Comparison of ENCODE assay signal across 14 cellular contexts in the genomic region with DNA sequence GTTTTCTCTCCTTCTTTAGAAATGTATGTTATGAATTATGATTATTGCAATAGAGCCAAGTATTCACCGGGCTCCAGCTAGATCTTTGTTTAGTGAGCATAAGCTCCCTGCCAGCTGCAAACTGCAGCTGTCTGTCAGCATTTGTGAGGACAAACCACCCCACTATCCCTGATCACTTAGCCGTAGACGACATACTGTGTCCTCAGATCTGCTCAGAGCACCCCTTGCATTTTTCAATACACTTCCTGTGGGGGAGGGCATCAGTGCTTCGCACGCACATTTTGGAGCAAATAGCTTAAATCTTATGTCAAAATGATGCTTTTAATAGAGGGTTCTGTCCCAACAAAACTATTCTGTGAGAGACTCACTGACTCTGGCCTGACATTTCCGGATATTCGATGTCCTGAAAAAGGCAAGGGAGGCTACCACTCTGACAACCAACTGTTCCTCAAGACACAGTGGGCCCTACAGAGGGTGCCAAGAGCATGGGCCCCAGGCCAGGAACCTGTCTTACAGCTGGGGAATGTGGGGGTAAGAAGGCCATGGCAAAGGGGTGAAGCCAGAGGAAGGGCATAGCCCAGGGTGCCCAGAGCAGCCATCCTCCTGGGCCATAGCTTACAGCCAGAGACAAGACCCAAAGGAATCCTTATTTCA.
DNase-seq lines count a peak whose midpoint lies in the region; ATAC-seq and TF ChIP-seq lines count a peak whose summit lies in the region.
"Had no signal": no experiment of that assay in that cellular context is flagged by ENCODE, and none has a peak within 500 bp of the region (broad histone marks: within the 10 kb centered on the region; RNA-seq: fewer than 3 reads in every experiment).

No MANE protein-coding gene starts in this region.

- no peaks in the 10 kb centered on the region for H3K79me2 ChIP-seq in PC-3 (ENCODE audit: low read length)

- ATAC-seq in central memory CD8-positive, alpha-beta T cell (replicated peaks; ENCODE audit: extremely low read depth, poor library complexity, severe bottlenecking) = no peak
- ATAC-seq in left lung = no peak
- ATAC-seq in stimulated activated memory B cell treated with anti-CD40 and anti-IgM and Interleukin-4, amounts not matched to agents 10 μg/mL and 1 μg/mL and 100 μg/mL, for 72 hours = no peak
- no peak for ATAC-seq in HG02840 (IDR thresholded peaks at IDR 0.05; ENCODE audit: low FRiP score, unreplicated experiment)
- ATAC-seq in PC-3 = no peak
- ATAC-seq: activated T-cell treated with anti-CD3 and anti-CD28 coated beads, Interleukin-2, amount 50 U/mL, for 72 hours had no signal

- no TSS peak for BruUV-seq in PC-3 (replicated peaks; lab: Mats Ljungman, UMichigan)

- TF ChIP-seq CTCF in Peyer's patch (IDR thresholded peaks at IDR 0.05) (no peak), left lung (IDR thresholded peaks at IDR 0.05) (no peak), PC-3 (conservative IDR thresholded peaks at IDR 0.05; ENCODE audit: low read depth, low read length) (no peak)

- H3K4me3 ChIP-seq in Peyer's patch (no peak overlapping the region), left lung (no peak overlapping the region), PC-3 (ENCODE audit: low read length) (no peak overlapping the region)
- H3K4me3 ChIP-seq: BLaER1 treated with 17β-estradiol and CSF1 and Interleukin-3, amounts not matched to agents 10 nM and 100 nM; MG63 had no signal

- H2AFZ ChIP-seq in PC-3 (ENCODE audit: low read length) = no peak overlapping the region

- no peak for DNase-seq in Peyer's patch
- no peak for DNase-seq in central memory CD8-positive, alpha-beta T cell (ENCODE audit: low spot score in 2 of 2)
- DNase-seq in left lung = no peak
- no peak for DNase-seq in D341Med (ENCODE audit: low spot score)
- no peak for DNase-seq in PC-3
- no peak for DNase-seq in NCI-H524 (lab: John Stamatoyannopoulos, UW)
- DNase-seq: activated CD4-positive, CD25-positive, alpha-beta regulatory T cell treated with anti-CD3 and anti-CD28 coated beads, Interleukin-2, amount 50 U/mL, for 72 hours; activated T-cell treated with anti-CD3 and anti-CD28 coated beads, Interleukin-2, amount 50 U/mL, for 72 hours; MG63; SK-N-SH had no signal

- H3K4me1 ChIP-seq in Peyer's patch (no peaks in the 10 kb centered on the region), left lung (peaks cover 0 to 8% of the 10 kb centered on the region in 2 donors), PC-3 (ENCODE audit: insufficient read depth, low read length) (peaks cover 15% of the 10 kb centered on the region)

- H3K4me1 Mint-ChIP-seq in central memory CD8-positive, alpha-beta T cell = peaks cover 35% of the 10 kb centered on the region
- peaks cover 22% of the 10 kb centered on the region for H3K4me1 Mint-ChIP-seq in stimulated activated memory B cell treated with anti-CD40 and anti-IgM and Interleukin-4, amounts not matched to agents 10 μg/mL and 1 μg/mL and 100 μg/mL, for 72 hours

- H3K27ac ChIP-seq in Peyer's patch (peak overlapping the region; percentile 2 to 66 (median 42)), left lung (peak overlapping the region; percentile 19 to 61), PC-3 (ENCODE audit: low read length) (no peak overlapping the region)
- H3K27ac ChIP-seq: BLaER1 treated with 17β-estradiol and CSF1 and Interleukin-3, amounts not matched to agents 10 nM and 100 nM had no signal

- H3K9me2 ChIP-seq in PC-3 (replicated peaks; ENCODE audit: low read length) = no peaks in the 10 kb centered on the region
- H3K9me2 ChIP-seq: SK-N-SH had no signal

- H3K36me3 Mint-ChIP-seq in central memory CD8-positive, alpha-beta T cell (ENCODE audit: insufficient read depth) = peaks cover 17% of the 10 kb centered on the region
- H3K36me3 Mint-ChIP-seq in stimulated activated memory B cell treated with anti-CD40 and anti-IgM and Interleukin-4, amounts not matched to agents 10 μg/mL and 1 μg/mL and 100 μg/mL, for 72 hours = peaks cover 26% of the 10 kb centered on the region

- H3F3A ChIP-seq in PC-3 (ENCODE audit: low read length, unreplicated experiment) = no peaks in the 10 kb centered on the region

- no peak overlapping the region for H3K9ac ChIP-seq in PC-3 (ENCODE audit: low read length)
- H3K9ac ChIP-seq: BLaER1 treated with 17β-estradiol and CSF1 and Interleukin-3, amounts not matched to agents 10 nM and 100 nM; SK-N-SH had no signal

- no peaks in the 10 kb centered on the region for H3K9me3 Mint-ChIP-seq in central memory CD8-positive, alpha-beta T cell
- H3K9me3 Mint-ChIP-seq in stimulated activated memory B cell treated with anti-CD40 and anti-IgM and Interleukin-4, amounts not matched to agents 10 μg/mL and 1 μg/mL and 100 μg/mL, for 72 hours = no peaks in the 10 kb centered on the region
- H3K9me3 Mint-ChIP-seq: activated T-cell treated with anti-CD3 and anti-CD28 coated beads, Interleukin-2, amount 50 U/mL, for 72 hours; stimulated activated naive CD8-positive, alpha-beta T cell treated with anti-CD3 and anti-CD28 coated beads, Interleukin-15, Interleukin-2, amounts not matched to agents 100 ng/mL and 50 ng/mL, for 24 hours had no signal

- H3K36me3 ChIP-seq in Peyer's patch (no peaks in the 10 kb centered on the region), left lung (no peaks in the 10 kb centered on the region), PC-3 (ENCODE audit: low read depth, low read length) (no peaks in the 10 kb centered on the region)
- H3K36me3 ChIP-seq: MG63 had no signal

- TF ChIP-seq POLR2A in Peyer's patch (IDR thresholded peaks at IDR 0.05) = no peak

- no peak overlapping the region for H3K4me3 Mint-ChIP-seq in central memory CD8-positive, alpha-beta T cell
- no peak overlapping the region for H3K4me3 Mint-ChIP-seq in stimulated activated memory B cell treated with anti-CD40 and anti-IgM and Interleukin-4, amounts not matched to agents 10 μg/mL and 1 μg/mL and 100 μg/mL, for 72 hours
- H3K4me3 Mint-ChIP-seq: activated T-cell treated with anti-CD3 and anti-CD28 coated beads, Interleukin-2, amount 50 U/mL, for 72 hours; stimulated activated naive CD8-positive, alpha-beta T cell treated with anti-CD3 and anti-CD28 coated beads, Interleukin-15, Interleukin-2, amounts not matched to agents 100 ng/mL and 50 ng/mL, for 24 hours had no signal

- H3K27me3 ChIP-seq in Peyer's patch (no peaks in the 10 kb centered on the region), left lung (no peaks in the 10 kb centered on the region), PC-3 (ENCODE audit: low read length) (no peaks in the 10 kb centered on the region)
- H3K27me3 ChIP-seq: BLaER1 treated with 17β-estradiol and CSF1 and Interleukin-3, amounts not matched to agents 10 nM and 100 nM; MG63 had no signal

- peak overlapping the region; percentile 61 for H3K27ac Mint-ChIP-seq in central memory CD8-positive, alpha-beta T cell (ENCODE audit: low read depth)
- H3K27ac Mint-ChIP-seq in stimulated activated memory B cell treated with anti-CD40 and anti-IgM and Interleukin-4, amounts not matched to agents 10 μg/mL and 1 μg/mL and 100 μg/mL, for 72 hours = peak overlapping the region; percentile 33
- H3K27ac Mint-ChIP-seq: activated T-cell treated with anti-CD3 and anti-CD28 coated beads, Interleukin-2, amount 50 U/mL, for 72 hours; stimulated activated naive CD8-positive, alpha-beta T cell treated with anti-CD3 and anti-CD28 coated beads, Interleukin-15, Interleukin-2, amounts not matched to agents 100 ng/mL and 50 ng/mL, for 24 hours had no signal

- no peaks in the 10 kb centered on the region for H3K27me3 Mint-ChIP-seq in central memory CD8-positive, alpha-beta T cell
- H3K27me3 Mint-ChIP-seq in stimulated activated memory B cell treated with anti-CD40 and anti-IgM and Interleukin-4, amounts not matched to agents 10 μg/mL and 1 μg/mL and 100 μg/mL, for 72 hours = no peaks in the 10 kb centered on the region
- H3K27me3 Mint-ChIP-seq: stimulated activated naive CD8-positive, alpha-beta T cell treated with anti-CD3 and anti-CD28 coated beads, Interleukin-15, Interleukin-2, amounts not matched to agents 100 ng/mL and 50 ng/mL, for 24 hours had no signal

- H3K4me2 ChIP-seq in PC-3 (ENCODE audit: low read length) = no peak overlapping the region
- H3K4me2 ChIP-seq: BLaER1 treated with 17β-estradiol and CSF1 and Interleukin-3, amounts not matched to agents 10 nM and 100 nM; SK-N-SH had no signal

- no peaks in the 10 kb centered on the region for H4K20me1 ChIP-seq in PC-3 (ENCODE audit: low read length)

- POLR2A ChIA-PET in PC-3 (lab: Charles Lee; ENCODE audit: unreplicated experiment) = no interaction called here

- CTCF ChIA-PET in PC-3 (lab: Charles Lee) = no interaction called here

- no peaks in the 10 kb centered on the region for H3K9me3 ChIP-seq in Peyer's patch
- H3K9me3 ChIP-seq in left lung = no peaks in the 10 kb centered on the region
- H3K9me3 ChIP-seq in PC-3 (ENCODE audit: low read length) = no peaks in the 10 kb centered on the region
- H3K9me3 ChIP-seq: BLaER1 treated with 17β-estradiol and CSF1 and Interleukin-3, amounts not matched to agents 10 nM and 100 nM; SK-N-SH had no signal

- intact Hi-C loops in left lung (cut with DNase I) = no loop called here
- intact Hi-C loops in PC-3 (cut with micrococcal nuclease) = no loop called here
